Comparison of ENCODE assay signal across 24 cellular contexts in genomic region chr7:9869566-9869965, GRCh38.
"Had no signal": no experiment of that assay in that cellular context is flagged by ENCODE, and none has a peak within 500 bp of the region (broad histone marks: within the 10 kb centered on the region; RNA-seq: fewer than 3 reads in every experiment).

No MANE protein-coding gene starts in this region.

- H3K4me1 ChIP-seq: colonic mucosa, esophagus squamous epithelium, gastrocnemius medialis, heart left ventricle, left ventricle myocardium inferior, lower lobe of right lung had no signal

- H3K4me3 ChIP-seq: colonic mucosa, esophagus squamous epithelium, gastrocnemius medialis, heart left ventricle, left ventricle myocardium inferior, lower lobe of right lung, mucosa of descending colon had no signal

- H3K27ac ChIP-seq: colonic mucosa, epithelial cell of prostate, esophagus squamous epithelium, gastrocnemius medialis, heart left ventricle, left ventricle myocardium inferior, lower lobe of right lung had no signal

- FAIRE-seq: endometrium, islet of Langerhans, keratinocyte had no signal

- H3K27me3 ChIP-seq: colonic mucosa, esophagus squamous epithelium, gastrocnemius medialis, heart left ventricle had no signal

- H3K9me3 ChIP-seq: colonic mucosa, esophagus squamous epithelium, gastrocnemius medialis, heart left ventricle, lower lobe of right lung had no signal

- DNase-seq: cerebellar nuclear complex; colonic mucosa; cortex of kidney; effector CD8-positive, alpha-beta T cell; effector memory CD8-positive, alpha-beta T cell; endodermal cell; erythroblast; esophagus squamous epithelium; foreskin fibroblast; foreskin melanocyte; gastrocnemius medialis; heart left ventricle; hippocampal formation; left cardiac atrium; left ventricle myocardium inferior; lower lobe of right lung; mesendoderm; mucosa of descending colon; naive B cell had no signal

- ATAC-seq: effector memory CD8-positive, alpha-beta T cell; esophagus mucosa; gastrocnemius medialis; heart left ventricle; left cardiac atrium; lower lobe of right lung; mucosa of descending colon had no signal

- H3K36me3 ChIP-seq: colonic mucosa, esophagus squamous epithelium, gastrocnemius medialis, heart left ventricle, left ventricle myocardium inferior, lower lobe of right lung had no signal
